25 cellular contexts compared by ENCODE assay signal in the genomic region with DNA sequence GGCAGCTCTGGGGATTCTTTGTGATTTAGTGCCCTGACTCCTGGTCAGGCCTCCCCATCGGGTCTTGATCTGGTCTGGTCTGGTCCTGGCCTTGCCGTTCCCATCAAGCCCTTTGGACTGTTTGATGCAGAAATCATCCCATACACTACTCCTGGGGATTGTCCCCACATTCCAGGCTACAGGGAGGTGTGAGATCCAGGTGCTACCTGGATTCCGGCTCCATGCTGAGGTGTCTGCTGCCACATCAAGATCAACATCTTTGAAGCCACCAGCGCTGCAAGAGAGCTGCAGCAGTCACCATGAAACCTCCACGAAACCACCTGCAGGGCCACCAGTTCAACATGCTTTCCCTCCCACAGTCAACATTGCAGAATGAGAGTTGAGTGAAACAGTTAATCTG.
DNase-seq lines count a peak whose midpoint lies in the region; ATAC-seq, FAIRE-seq and TF ChIP-seq lines count a peak whose summit lies in the region.
"Had no signal": no experiment of that assay in that cellular context is flagged by ENCODE, and none has a peak within 500 bp of the region (broad histone marks: within the 10 kb centered on the region; RNA-seq: fewer than 3 reads in every experiment).

No MANE protein-coding gene starts in this region.

- H3K9me3 ChIP-seq in H1 (ENCODE audit: insufficient read depth in 2 of 2, low read depth in 1 of 2, low read length in 1 of 2) (peaks cover 3% of the 10 kb centered on the region in 2 experiments; a peak in 1 of 4 replicates), neural progenitor cell (ENCODE audit: low read depth) (no peaks in the 10 kb centered on the region), suprapubic skin (no peaks in the 10 kb centered on the region)
- H3K9me3 ChIP-seq: Caco-2 had no signal

- H4K5ac ChIP-seq in H1 (ENCODE audit: insufficient read length, low read depth, low read length), result no peak overlapping the region

- no peak overlapping the region for H3K4ac ChIP-seq in H1 (replicated peaks; ENCODE audit: insufficient read length, low read depth, low read length)

- peak overlapping the region; percentile 13 for H3K27ac Mint-ChIP-seq in neural progenitor cell
- no peak overlapping the region for H3K27ac Mint-ChIP-seq in stimulated activated naive B cell treated with anti-CD40 and anti-IgM and Interleukin-4, amounts not matched to agents 10 μg/mL and 1 μg/mL and 100 μg/mL, for 72 hours
- H3K27ac Mint-ChIP-seq: B cell; CD4-positive, alpha-beta T cell; CD8-positive, alpha-beta T cell had no signal

- H2BK12ac ChIP-seq in H1 (ENCODE audit: low read depth, low read length), result no peak overlapping the region

- no peaks in the 10 kb centered on the region for H3K27me3 ChIP-seq in H1 (replicated peaks in 1 of 4; ENCODE audit: control insufficient read depth in 3 of 4, extremely low read depth in 1 of 4, insufficient read depth in 3 of 4, low read length in 3 of 4)
- no peaks in the 10 kb centered on the region for H3K27me3 ChIP-seq in neural progenitor cell
- H3K27me3 ChIP-seq in suprapubic skin, result no peaks in the 10 kb centered on the region
- H3K27me3 ChIP-seq: BLaER1 treated with 17β-estradiol and CSF1 and Interleukin-3, amounts not matched to agents 10 nM and 100 nM had no signal

- H2BK20ac ChIP-seq in H1 (ENCODE audit: low read length), result no peak overlapping the region

- H3K27me3 Mint-ChIP-seq in neural progenitor cell (ENCODE audit: insufficient read depth, low read depth), result peaks cover 7% of the 10 kb centered on the region
- H3K27me3 Mint-ChIP-seq in stimulated activated naive B cell treated with anti-CD40 and anti-IgM and Interleukin-4, amounts not matched to agents 10 μg/mL and 1 μg/mL and 100 μg/mL, for 72 hours, result peaks cover 19 to 26% of the 10 kb centered on the region in 2 donors

- H3K23me2 ChIP-seq in H1 (ENCODE audit: low read depth, low read length), result peaks cover 6% of the 10 kb centered on the region; the same call in 1 of the 2 replicates

- peaks cover 9% of the 10 kb centered on the region for H3K9me3 Mint-ChIP-seq in neural progenitor cell
- H3K9me3 Mint-ChIP-seq in stimulated activated naive B cell treated with anti-CD40 and anti-IgM and Interleukin-4, amounts not matched to agents 10 μg/mL and 1 μg/mL and 100 μg/mL, for 72 hours, result peaks cover 8 to 10% of the 10 kb centered on the region in 2 donors

- TF ChIP-seq CTCF in GM12865 (IDR thresholded peaks at IDR 0.05; ENCODE audit: insufficient read depth, low read depth, low read length, missing control alignments), result no peak
- TF ChIP-seq CTCF in H1 (IDR thresholded peaks at IDR 0.05; ENCODE audit: control extremely low read depth in 1 of 3, insufficient read depth in 1 of 3, low read depth in 1 of 3, low read length in 3 of 3), result no peak
- no peak for TF ChIP-seq CTCF in neural progenitor cell (IDR thresholded peaks at IDR 0.05)
- TF ChIP-seq CTCF in suprapubic skin (IDR thresholded peaks at IDR 0.05), result no peak

- DNase-seq in GM12865 (ENCODE audit: low read depth) (peak; percentile 2), H1 (ENCODE audit: low read depth in 1 of 2, low spot score in 2 of 2) (no peak), neural progenitor cell (ENCODE audit: low spot score) (no peak), NCI-H2227 treated with DMSO at 0.1 percent for 48 hours (lab: John Stamatoyannopoulos, UW) (no peak), suprapubic skin (ENCODE audit: low spot score in 2 of 2) (no peak)
- DNase-seq in stimulated activated naive B cell treated with anti-CD40 and anti-IgM and Interleukin-4, amounts not matched to agents 10 μg/mL and 1 μg/mL and 100 μg/mL, for 72 hours, result no peak
- DNase-seq: AML-193; Caco-2; Calu3; CD4-positive, alpha-beta T cell; DMS79 treated with DMSO at 0.1 percent for 48 hours; GF-D8 had no signal

- 82% methylated on average over 5 of the region's 5 CpGs; no CpG with 5 or more reads in 1 of the 2 experiments for WGBS in H1 (ENCODE audit: extremely low coverage in 1 of 2, insufficient coverage in 1 of 2, insufficient read length in 1 of 2, insufficient replicate concordance in 2 of 2, low coverage in 1 of 2, low lambda C conversion rate in 2 of 2, missing lambda C conversion rate in 1 of 2), 2 experiments
- WGBS in suprapubic skin, result 73% methylated on average over 5 of the region's 5 CpGs

- peaks cover 0 to 6% (median 5%) of the 10 kb centered on the region in 4 experiments; a peak in 5 of 7 replicates for H3K4me1 ChIP-seq in H1 (replicated peaks in 1 of 4; ENCODE audit: control insufficient read depth in 3 of 4, insufficient read depth in 4 of 4, low read length in 3 of 4)
- peaks cover 23% of the 10 kb centered on the region for H3K4me1 ChIP-seq in neural progenitor cell
- no peaks in the 10 kb centered on the region for H3K4me1 ChIP-seq in suprapubic skin
- H3K4me1 ChIP-seq: A549; BLaER1 treated with 17β-estradiol and CSF1 and Interleukin-3, amounts not matched to agents 10 nM and 100 nM; Caco-2 had no signal

- no peak overlapping the region for H2BK120ac ChIP-seq in H1 (replicated peaks; ENCODE audit: low read depth, low read length)

- H4K91ac ChIP-seq in H1 (replicated peaks; ENCODE audit: insufficient read length, low read length), result no peak overlapping the region

- 0 out of 2 replicates have a peak overlapping the region, but pooled peaks have one; percentile 12 for H4K8ac ChIP-seq in H1 (ENCODE audit: extremely low read depth, insufficient read depth, low read length)

- H3K14ac ChIP-seq in H1 (ENCODE audit: insufficient read length), result no peak overlapping the region

- peaks cover 3% of the 10 kb centered on the region for H3K36me3 Mint-ChIP-seq in neural progenitor cell
- H3K36me3 Mint-ChIP-seq in stimulated activated naive B cell treated with anti-CD40 and anti-IgM and Interleukin-4, amounts not matched to agents 10 μg/mL and 1 μg/mL and 100 μg/mL, for 72 hours, result peaks cover 0 to 8% of the 10 kb centered on the region in 2 donors
- H3K36me3 Mint-ChIP-seq: CD8-positive, alpha-beta T cell had no signal

- no peak overlapping the region for H3K9ac ChIP-seq in H1 (replicated peaks in 1 of 4; ENCODE audit: extremely low read depth in 1 of 4, low read depth in 3 of 4, low read length in 3 of 4)
- no peak overlapping the region for H3K9ac ChIP-seq in neural progenitor cell
- H3K9ac ChIP-seq: BLaER1 treated with 17β-estradiol and CSF1 and Interleukin-3, amounts not matched to agents 10 nM and 100 nM had no signal

- H3K4me3 Mint-ChIP-seq in neural progenitor cell, result no peak overlapping the region
- H3K4me3 Mint-ChIP-seq in stimulated activated naive B cell treated with anti-CD40 and anti-IgM and Interleukin-4, amounts not matched to agents 10 μg/mL and 1 μg/mL and 100 μg/mL, for 72 hours, result no peak overlapping the region
- H3K4me3 Mint-ChIP-seq: B cell; CD4-positive, alpha-beta T cell; CD8-positive, alpha-beta T cell had no signal

- CTCF ChIA-PET in H1 (lab: Charles Lee; ENCODE audit: partially characterized antibody), result interaction anchor here (0.6 kb wide), 1 partner anchor 49 kb away, joined by 3 read pairs; no protein-coding TSS in a partner anchor

- no peak for TF ChIP-seq RAD21 in H1 (IDR thresholded peaks at IDR 0.05 in 1 of 2, conservative IDR thresholded peaks at IDR 0.05 in 1 of 2; ENCODE audit: low read depth in 2 of 2, low read length in 2 of 2)

- no peak for FAIRE-seq in H1 (lab: Jason Lieb, UNC)
- FAIRE-seq: A549, D721Med, G401.6, GM12878, GM12892, GM18507, GM19239 had no signal

- H4K20me1 ChIP-seq in H1 (replicated peaks in 1 of 2; ENCODE audit: control insufficient read depth in 1 of 2, insufficient read depth in 2 of 2, low read length in 2 of 2) (peaks cover 0 to 5% of the 10 kb centered on the region in 2 experiments), neural progenitor cell (ENCODE audit: low read depth) (no peaks in the 10 kb centered on the region)
- H4K20me1 ChIP-seq: BLaER1 treated with 17β-estradiol and CSF1 and Interleukin-3, amounts not matched to agents 10 nM and 100 nM had no signal

- no peaks in the 10 kb centered on the region for H3K79me1 ChIP-seq in H1 (ENCODE audit: low read depth, low read length)

- peak; percentile 16 to 52 for ATAC-seq in stimulated activated naive B cell treated with anti-CD40 and anti-IgM and Interleukin-4, amounts not matched to agents 10 μg/mL and 1 μg/mL and 100 μg/mL, for 72 hours (replicated peaks)
- ATAC-seq in GM21717 (IDR thresholded peaks at IDR 0.05; ENCODE audit: unreplicated experiment), result no peak
- ATAC-seq: A549; CD8-positive, alpha-beta T cell; GM12878 had no signal

- H3K79me2 ChIP-seq in H1 (ENCODE audit: control insufficient read depth in 1 of 2, insufficient read depth in 2 of 2, low read length in 2 of 2) (no peaks in the 10 kb centered on the region; a peak in 1 of 4 replicates), neural progenitor cell (ENCODE audit: low read depth) (no peaks in the 10 kb centered on the region)

- TF ChIP-seq EP300 in H1 (IDR thresholded peaks at IDR 0.05; ENCODE audit: borderline replicate concordance in 1 of 2, low read depth in 2 of 2, low read length in 2 of 2) (no peak), suprapubic skin (IDR thresholded peaks at IDR 0.05) (no peak)

- no peak overlapping the region for H2BK5ac ChIP-seq in H1 (ENCODE audit: low read depth, low read length)

- no peak for TF ChIP-seq POLR2A in H1 (IDR thresholded peaks at IDR 0.05; ENCODE audit: control extremely low read depth in 1 of 2, low read depth in 2 of 2, low read length in 2 of 2)
- TF ChIP-seq POLR2A in suprapubic skin (IDR thresholded peaks at IDR 0.05), result no peak

- POLR2A ChIA-PET in H1 (lab: Charles Lee; ENCODE audit: partially characterized antibody), result no interaction called here

- no peak overlapping the region for H3K18ac ChIP-seq in H1 (ENCODE audit: extremely low read depth, low read length)

- no peak overlapping the region for H3K23ac ChIP-seq in H1 (ENCODE audit: insufficient read length)

- H2BK15ac ChIP-seq in H1 (ENCODE audit: low read length), result no peak overlapping the region

- no peak overlapping the region for H3K4me3 ChIP-seq in GM12865 (ENCODE audit: low read depth, low read length)
- no peak overlapping the region for H3K4me3 ChIP-seq in H1 (ENCODE audit: extremely low read depth in 1 of 4, insufficient read depth in 2 of 4, low read depth in 3 of 4, low read length in 4 of 4)
- no peak overlapping the region for H3K4me3 ChIP-seq in neural progenitor cell
- H3K4me3 ChIP-seq in suprapubic skin, result no peak overlapping the region
- H3K4me3 ChIP-seq: A549; BLaER1 treated with 17β-estradiol and CSF1 and Interleukin-3, amounts not matched to agents 10 nM and 100 nM; GM12878 had no signal

- H3K27ac ChIP-seq in H1 (ENCODE audit: low read depth, low read length), result no peak overlapping the region
- H3K27ac ChIP-seq in neural progenitor cell, result no peak overlapping the region
- H3K27ac ChIP-seq in suprapubic skin, result no peak overlapping the region
- H3K27ac ChIP-seq: 22Rv1; A549; BLaER1 treated with 17β-estradiol and CSF1 and Interleukin-3, amounts not matched to agents 10 nM and 100 nM; C4-2B had no signal

- H2AFZ ChIP-seq in H1 (ENCODE audit: low read length) (no peak overlapping the region), neural progenitor cell (replicated peaks) (no peak overlapping the region)

- H3K36me3 ChIP-seq in H1 (ENCODE audit: control insufficient read depth in 2 of 4, insufficient read depth in 4 of 4, low read length in 3 of 4) (no peaks in the 10 kb centered on the region), neural progenitor cell (no peaks in the 10 kb centered on the region), suprapubic skin (no peaks in the 10 kb centered on the region)
- H3K36me3 ChIP-seq: BLaER1 treated with 17β-estradiol and CSF1 and Interleukin-3, amounts not matched to agents 10 nM and 100 nM had no signal

- peaks cover 24% of the 10 kb centered on the region for H3K4me1 Mint-ChIP-seq in neural progenitor cell
- H3K4me1 Mint-ChIP-seq in stimulated activated naive B cell treated with anti-CD40 and anti-IgM and Interleukin-4, amounts not matched to agents 10 μg/mL and 1 μg/mL and 100 μg/mL, for 72 hours, result peaks cover 4 to 10% of the 10 kb centered on the region in 2 donors
- H3K4me1 Mint-ChIP-seq: B cell had no signal

- H3K4me2 ChIP-seq in H1 (ENCODE audit: insufficient read depth in 1 of 2, low read depth in 2 of 2, low read length in 2 of 2) (no peak overlapping the region), neural progenitor cell (no peak overlapping the region)
- H3K4me2 ChIP-seq: A549; BLaER1 treated with 17β-estradiol and CSF1 and Interleukin-3, amounts not matched to agents 10 nM and 100 nM had no signal

- H3K56ac ChIP-seq in H1 (replicated peaks; ENCODE audit: insufficient read length, low read depth, low read length), result no peak overlapping the region

- H3F3A ChIP-seq in neural progenitor cell (ENCODE audit: low read depth), result peaks cover 6% of the 10 kb centered on the region

- 0 out of 2 replicates have a peak overlapping the region, but pooled peaks have one; percentile 46 for H2AK5ac ChIP-seq in H1 (ENCODE audit: low read depth, low read length)
